13 cellular contexts compared by ENCODE assay signal in the genomic region with DNA sequence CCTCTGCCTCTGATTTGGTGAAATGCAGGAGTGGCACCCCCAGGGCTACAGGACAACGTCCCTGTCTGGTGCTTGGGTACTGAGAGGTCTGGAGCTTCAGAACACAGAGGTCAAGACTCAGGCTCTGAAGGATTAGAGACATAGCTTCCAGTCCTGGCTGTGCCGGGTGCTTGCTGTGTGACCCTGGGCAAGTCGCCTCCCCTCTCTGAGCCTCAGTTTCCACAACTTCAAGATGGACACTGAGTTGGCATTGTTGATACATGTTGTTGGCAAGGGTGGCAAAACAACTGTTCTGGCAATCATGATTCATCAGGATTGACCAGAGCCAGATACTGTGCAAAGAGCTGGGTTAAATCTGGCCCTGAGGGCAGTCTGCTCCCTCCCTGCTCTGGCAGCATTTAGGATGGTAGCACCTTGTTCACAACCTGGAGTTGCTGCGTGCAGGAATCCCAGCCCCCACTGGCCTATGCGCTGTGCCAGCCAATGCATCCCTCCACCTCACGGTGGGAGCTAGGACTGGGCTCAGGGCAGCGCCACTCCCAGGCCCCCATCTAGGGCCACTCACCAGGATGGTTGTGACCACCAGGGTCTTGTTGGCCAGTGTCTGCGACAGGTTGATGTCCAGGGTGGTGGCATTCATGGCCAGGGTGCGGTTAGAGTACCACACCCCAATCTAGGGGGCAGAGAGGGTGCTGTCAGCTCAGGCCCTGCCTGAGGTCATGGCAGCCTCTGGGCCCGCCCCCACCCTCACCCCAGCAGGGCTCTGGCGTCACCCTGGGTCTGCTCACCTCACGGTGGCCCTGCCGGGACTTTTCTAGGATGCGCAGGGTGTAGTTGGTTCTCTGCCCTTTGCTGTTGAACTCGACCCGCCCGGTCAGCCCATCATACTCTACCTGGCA. TPM values are rescaled to one million over a fixed set of nuclear protein-coding genes. Genes with fewer than 3 reads are reported as not detected.
A peak's percentile ranks its signal among the peaks of the same experiment; 100 is the strongest.
DNase-seq lines count a peak whose midpoint lies in the region; ATAC-seq and TF ChIP-seq lines count a peak whose summit lies in the region.
"Had no signal": no experiment of that assay in that cellular context is flagged by ENCODE, and none has a peak within 500 bp of the region (broad histone marks: within the 10 kb centered on the region; RNA-seq: fewer than 3 reads in every experiment).

No MANE protein-coding gene starts in this region.

- CTCF ChIA-PET in PC-9 (lab: Charles Lee) = no interaction called here

- H3K4ac ChIP-seq in neuronal stem cell (ENCODE audit: low read length) = no peak overlapping the region

- H4K8ac ChIP-seq in neuronal stem cell (ENCODE audit: low read depth, low read length) = no peak overlapping the region

- no CpG with 5 or more reads among the region's 17 CpGs for WGBS in neuronal stem cell (ENCODE audit: extremely low coverage in 2 of 2, insufficient read length in 2 of 2, insufficient replicate concordance in 1 of 2), 2 donors
- 64 to 68% methylated on average over 13 to 15 of the region's 17 CpGs for WGBS in lower leg skin, 2 donors

- DNase-seq in PC-9 (peak in 1 of 2 experiments; percentile 52), epidermal melanocyte (ENCODE audit: insufficient read length, low spot score) (peak; percentile 7), neuronal stem cell (ENCODE audit: low spot score) (no peak), lower leg skin (ENCODE audit: low spot score in 2 of 2) (no peak)
- no peak for DNase-seq in activated effector memory CD4-positive, alpha-beta T cell treated with Interleukin-2 at 50 U/mL for 16 hours
- DNase-seq: CD4-positive, alpha-beta T cell; KBM-7; NCI-H446 treated with DMSO at 0.1 percent for 48 hours; NCI-H748 treated with DMSO at 0.1 percent for 48 hours; OCI-M1 had no signal

- BruUV-seq in PC-9 (replicated peaks; lab: Mats Ljungman, UMichigan) = no TSS peak

- H4K20me1 ChIP-seq in BLaER1 (peaks cover 19% of the 10 kb centered on the region; the same call in 1 of the 2 replicates), PC-9 (ENCODE audit: insufficient read depth) (no peaks in the 10 kb centered on the region)

- H3K9me3 ChIP-seq in BLaER1 = no peaks in the 10 kb centered on the region
- H3K9me3 ChIP-seq in PC-9 (ENCODE audit: insufficient read depth, low read depth) = no peaks in the 10 kb centered on the region
- no peaks in the 10 kb centered on the region for H3K9me3 ChIP-seq in neuronal stem cell (replicated peaks in 1 of 2; ENCODE audit: control insufficient read depth in 2 of 2, insufficient read depth in 1 of 2, low read depth in 1 of 2, low read length in 2 of 2)
- H3K9me3 ChIP-seq: HAP-1 had no signal

- H2BK5ac ChIP-seq in neuronal stem cell (ENCODE audit: low read length) = no peak overlapping the region

- no peak overlapping the region for H3K23ac ChIP-seq in neuronal stem cell (ENCODE audit: low read depth, low read length, poor library complexity)

- H3K79me1 ChIP-seq in neuronal stem cell (ENCODE audit: low read depth, low read length) = no peaks in the 10 kb centered on the region

- no peak overlapping the region for H2BK120ac ChIP-seq in neuronal stem cell (ENCODE audit: low read depth, low read length)

- no peak overlapping the region for H4K91ac ChIP-seq in neuronal stem cell (ENCODE audit: low read depth, low read length, poor library complexity)

- H3K4me1 ChIP-seq in BLaER1 (peaks cover 54% of the 10 kb centered on the region), PC-9 (replicated peaks; ENCODE audit: insufficient read depth) (peaks cover 35% of the 10 kb centered on the region), neuronal stem cell (ENCODE audit: control insufficient read depth in 2 of 2, insufficient read depth in 1 of 2, low read depth in 1 of 2, low read length in 2 of 2) (peaks cover 0 to 4% of the 10 kb centered on the region in 2 donors)
- H3K4me1 ChIP-seq: HAP-1 had no signal

- intact Hi-C loops in PC-9 (cut with micrococcal nuclease; ENCODE audit: unreplicated experiment) (no loop called here), lower leg skin (cut with DNase I; ENCODE audit: low total_unique reads) (no loop called here)

- no peak overlapping the region for H2AK5ac ChIP-seq in neuronal stem cell (ENCODE audit: low read depth, low read length)

- H3K14ac ChIP-seq in neuronal stem cell (ENCODE audit: low read length) = no peak overlapping the region

- TF ChIP-seq CTCF in PC-9 (conservative IDR thresholded peaks at IDR 0.05) (no peak), lower leg skin (IDR thresholded peaks at IDR 0.05) (no peak)

- peak overlapping the region; percentile 4 for H3K18ac ChIP-seq in neuronal stem cell (ENCODE audit: low read length)

- H3K27ac ChIP-seq in BLaER1 (peak overlapping the region; percentile 74), PC-9 (peak overlapping the region; percentile 76; the same call in 1 of the 2 replicates), neuronal stem cell (replicated peaks; ENCODE audit: low read length) (no peak overlapping the region)

- H2BK15ac ChIP-seq in neuronal stem cell (ENCODE audit: low read length) = no peak overlapping the region

- no peak overlapping the region for H2BK12ac ChIP-seq in neuronal stem cell (ENCODE audit: low read length)

- H3F3A ChIP-seq in PC-9 (ENCODE audit: insufficient read depth, low read depth) = peaks cover 33% of the 10 kb centered on the region

- POLR2A ChIA-PET in PC-9 (lab: Charles Lee; ENCODE audit: unreplicated experiment) = no interaction called here

- no peaks in the 10 kb centered on the region for H3K27me3 ChIP-seq in BLaER1
- no peaks in the 10 kb centered on the region for H3K27me3 ChIP-seq in PC-9 (ENCODE audit: insufficient read depth, low read depth)
- no peaks in the 10 kb centered on the region for H3K27me3 ChIP-seq in neuronal stem cell (ENCODE audit: control insufficient read depth in 3 of 3, insufficient read depth in 3 of 3, low read depth in 1 of 3, low read length in 3 of 3)

- H3K4me2 ChIP-seq in BLaER1 = peak overlapping the region; percentile 76
- peak overlapping the region; percentile 43 for H3K4me2 ChIP-seq in PC-9
- H3K4me2 ChIP-seq in neuronal stem cell (ENCODE audit: insufficient read depth, low read length, poor library complexity, severe bottlenecking) = no peak overlapping the region

- H2AFZ ChIP-seq in PC-9 (no peak overlapping the region), neuronal stem cell (ENCODE audit: low read length) (no peak overlapping the region)

- peaks cover 87% of the 10 kb centered on the region for H3K36me3 ChIP-seq in BLaER1
- H3K36me3 ChIP-seq in PC-9 (ENCODE audit: low read depth) = no peaks in the 10 kb centered on the region
- H3K36me3 ChIP-seq in neuronal stem cell (replicated peaks in 1 of 2; ENCODE audit: control insufficient read depth in 2 of 2, insufficient read depth in 2 of 2, low read length in 2 of 2) = peaks cover 0 to 39% of the 10 kb centered on the region in 2 donors
- H3K36me3 ChIP-seq: HAP-1 had no signal

- H3K9ac ChIP-seq in BLaER1 (peak overlapping the region; percentile 59), neuronal stem cell (ENCODE audit: low read depth, low read length, poor library complexity) (no peak overlapping the region)

- no peak for ATAC-seq in HG03175 (IDR thresholded peaks at IDR 0.05; ENCODE audit: unreplicated experiment)

- no peak for TF ChIP-seq POLR2A in lower leg skin (IDR thresholded peaks at IDR 0.05)

- H3K9me2 ChIP-seq in PC-9 (ENCODE audit: insufficient read depth) = no peaks in the 10 kb centered on the region

- H3K79me2 ChIP-seq in PC-9 (ENCODE audit: low read depth) = no peaks in the 10 kb centered on the region

- H3K4me3 ChIP-seq in BLaER1 = no peak overlapping the region
- no peak overlapping the region for H3K4me3 ChIP-seq in PC-9
- no peak overlapping the region for H3K4me3 ChIP-seq in neuronal stem cell (ENCODE audit: low read length in 2 of 2)
- H3K4me3 ChIP-seq in lower leg skin (ENCODE audit: low read depth, poor library complexity, severe bottlenecking) = no peak overlapping the region
- H3K4me3 ChIP-seq: HAP-1 had no signal

RNA-seq across cellular contexts. Expression of a gene that starts 16.7 kb away (rescaled TPM):
- total RNA-seq in PC-9 (2021) (0.96 and 1.1 TPM in 2 replicates), lower leg skin (1 to 10 TPM in 1 of 4 donors, under 1 TPM in 3; 0.11 to 1.4 (median 0.82) TPM)
- polyA plus RNA-seq in neuronal stem cell (2013, experiment 1 of 2) = 21.6 TPM
- 21.7 TPM for polyA plus RNA-seq in neuronal stem cell (2013, experiment 2 of 2)

RNA-seq across cellular contexts. Expression of a gene that starts 22.7 kb away (rescaled TPM):
- total RNA-seq in PC-9 (2021) (19.4 and 21.6 TPM in 2 replicates), lower leg skin (10 to 100 TPM; 28.4 to 52.1 (median 30.8) TPM)
- 13.3 TPM for polyA plus RNA-seq in neuronal stem cell (2013, experiment 1 of 2)
- polyA plus RNA-seq in neuronal stem cell (2013, experiment 2 of 2) = 13.5 TPM

RNA-seq across cellular contexts. Expression of a gene that starts 59.3 kb away (rescaled TPM):
- not detected in 2 replicates for total RNA-seq in PC-9 (2021)
- polyA plus RNA-seq in neuronal stem cell (2013, experiment 1 of 2) = 2.5 TPM
- polyA plus RNA-seq in neuronal stem cell (2013, experiment 2 of 2) = 2.6 TPM
- not detected for total RNA-seq in lower leg skin
